Comparison of ENCODE assay signal across 15 cellular contexts in the genomic region with DNA sequence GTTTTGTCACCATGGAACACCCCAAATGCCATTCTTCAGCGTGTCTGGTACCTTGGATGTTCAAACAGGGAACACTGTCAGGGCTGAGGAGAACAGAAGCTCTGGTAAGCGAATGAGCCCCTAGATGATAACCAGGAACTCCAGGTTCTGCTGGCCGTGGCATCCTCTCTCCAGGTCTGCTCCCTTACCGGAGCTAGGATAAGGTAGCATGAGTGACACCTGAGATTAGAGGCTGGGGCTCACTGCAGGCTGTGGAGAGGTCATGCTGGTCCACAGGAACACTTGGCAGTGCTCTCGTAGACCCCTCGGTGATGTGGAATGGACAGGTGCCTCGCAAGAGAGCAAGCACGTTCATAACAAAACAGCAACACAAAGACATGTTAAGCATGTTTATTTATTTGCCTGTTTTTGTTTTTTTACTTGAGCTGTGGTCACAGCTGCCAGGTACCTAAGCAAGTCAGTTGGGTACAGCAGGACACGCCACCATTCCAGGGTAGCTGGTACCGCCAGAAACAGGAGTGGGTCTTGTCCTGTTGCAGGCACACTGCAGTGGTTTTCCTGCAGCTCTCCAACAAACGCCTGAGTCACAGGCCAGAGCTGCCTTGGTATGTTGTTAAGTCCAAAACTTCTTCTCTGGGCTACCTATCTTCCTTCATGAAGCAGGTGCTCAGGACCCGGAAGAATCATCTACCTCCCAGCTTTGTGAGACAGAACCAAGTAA. TPM values are rescaled to one million over a fixed set of nuclear protein-coding genes. Genes with fewer than 3 reads are reported as not detected.
DNase-seq lines count a peak whose midpoint lies in the region; ATAC-seq and TF ChIP-seq lines count a peak whose summit lies in the region.
"Had no signal": no experiment of that assay in that cellular context is flagged by ENCODE, and none has a peak within 500 bp of the region (broad histone marks: within the 10 kb centered on the region; RNA-seq: fewer than 3 reads in every experiment).

No MANE protein-coding gene starts in this region.

- TF ChIP-seq CTCF in type B pancreatic cell (conservative IDR thresholded peaks at IDR 0.05), result no peak

- no peaks in the 10 kb centered on the region for H3K9me3 ChIP-seq in right cardiac atrium (ENCODE audit: control insufficient read depth, low read length)
- H3K9me3 ChIP-seq: heart right ventricle, left lung had no signal

- ATAC-seq in right cardiac atrium, result no peak
- ATAC-seq in memory B cell (ENCODE audit: low read depth), result no peak
- no peak for ATAC-seq in HG02759 (IDR thresholded peaks at IDR 0.05; ENCODE audit: unreplicated experiment)
- ATAC-seq: heart right ventricle, left lung had no signal

- peaks cover 25% of the 10 kb centered on the region for H3K4me1 ChIP-seq in right cardiac atrium (ENCODE audit: control insufficient read depth, insufficient read depth, low read length)

- intact Hi-C loops in cardiac septum (cut with DNase I) (no loop called here), right cardiac atrium (cut with DNase I) (loop anchor here in 2 of 4 donors (10.0 kb wide), 2 partner anchors 279 to 289 kb away; a partner anchor contains a TSS)
- intact Hi-C loops in activated CD4-positive, alpha-beta memory T cell treated with anti-CD3 and anti-CD28 coated beads for 36 hours (cut with micrococcal nuclease), result loop anchor here (10.0 kb wide), 1 partner anchor 1041 kb away; a partner anchor contains a TSS

- no peak overlapping the region for H3K4me3 Mint-ChIP-seq in activated CD4-positive, alpha-beta memory T cell treated with anti-CD3 and anti-CD28 coated beads for 36 hours
- H3K4me3 Mint-ChIP-seq in memory B cell (no peak overlapping the region), type B pancreatic cell (no peak overlapping the region)

- DNase-seq in cardiac septum (ENCODE audit: low spot score), result peak; percentile 12
- no peak for DNase-seq in right cardiac atrium
- DNase-seq in activated CD4-positive, alpha-beta memory T cell treated with anti-CD3 and anti-CD28 coated beads for 36 hours, result no peak
- no peak for DNase-seq in memory B cell (ENCODE audit: low spot score in 2 of 2)
- no peak for DNase-seq in type B pancreatic cell (ENCODE audit: extremely low spot score, unreplicated experiment)
- DNase-seq in Ammon's horn (ENCODE audit: low spot score), result no peak
- no peak for DNase-seq in HT-29 (ENCODE audit: low spot score)
- DNase-seq: activated CD4-positive, alpha-beta T cell treated with anti-CD3 and anti-CD28 coated beads, Interleukin-2, amount 50 U/mL, for 48 hours; heart right ventricle; left lung; NCI-H2081 treated with DMSO at 0.1 percent for 48 hours; stimulated activated CD4-positive, alpha-beta T cell treated with anti-CD3 and anti-CD28 coated beads, Interleukin-1b, Interleukin-23, amount 100 ng/mL, for 48 hours; SW 1271 had no signal

- no peak overlapping the region for H3K27ac ChIP-seq in right cardiac atrium (ENCODE audit: low read length)
- H3K27ac ChIP-seq: left lung, parathyroid adenoma had no signal

- CTCF ChIA-PET in activated CD4-positive, alpha-beta memory T cell treated with anti-CD3 and anti-CD28 coated beads for 36 hours (lab: Charles Lee), result interaction anchor here (0.5 to 0.9 kb wide), 2 partner anchors 39 to 87 kb away, joined by 3 read pairs; no protein-coding TSS in a partner anchor

- 72% methylated on average over 12 of the region's 12 CpGs for WGBS in right cardiac atrium

- no peak overlapping the region for H3K4me3 ChIP-seq in right cardiac atrium (ENCODE audit: low read length)
- H3K4me3 ChIP-seq: heart right ventricle, left lung had no signal

- peaks cover 36% of the 10 kb centered on the region for H3K36me3 Mint-ChIP-seq in activated CD4-positive, alpha-beta memory T cell treated with anti-CD3 and anti-CD28 coated beads for 36 hours
- H3K36me3 Mint-ChIP-seq in memory B cell (peaks cover 14% of the 10 kb centered on the region), type B pancreatic cell (peaks cover 32% of the 10 kb centered on the region)

- POLR2A ChIA-PET in activated CD4-positive, alpha-beta memory T cell treated with anti-CD3 and anti-CD28 coated beads for 36 hours (lab: Charles Lee), result no interaction called here

- H3K4me1 Mint-ChIP-seq in activated CD4-positive, alpha-beta memory T cell treated with anti-CD3 and anti-CD28 coated beads for 36 hours (ENCODE audit: low read depth), result peaks cover 52% of the 10 kb centered on the region
- peaks cover 20% of the 10 kb centered on the region for H3K4me1 Mint-ChIP-seq in memory B cell
- H3K4me1 Mint-ChIP-seq in type B pancreatic cell (ENCODE audit: unreplicated experiment), result peaks cover 24% of the 10 kb centered on the region

- no peaks in the 10 kb centered on the region for H3K27me3 ChIP-seq in right cardiac atrium (ENCODE audit: control insufficient read depth, insufficient read depth)
- H3K27me3 ChIP-seq: heart right ventricle, left lung had no signal

- H3K27ac Mint-ChIP-seq in activated CD4-positive, alpha-beta memory T cell treated with anti-CD3 and anti-CD28 coated beads for 36 hours, result peak overlapping the region; percentile 51
- peak overlapping the region; percentile 14 for H3K27ac Mint-ChIP-seq in memory B cell
- H3K27ac Mint-ChIP-seq in type B pancreatic cell, result peak overlapping the region; percentile 65

- no peaks in the 10 kb centered on the region for H3K9me3 Mint-ChIP-seq in activated CD4-positive, alpha-beta memory T cell treated with anti-CD3 and anti-CD28 coated beads for 36 hours
- H3K9me3 Mint-ChIP-seq in memory B cell (no peaks in the 10 kb centered on the region), type B pancreatic cell (no peaks in the 10 kb centered on the region)

- H3K27me3 Mint-ChIP-seq in activated CD4-positive, alpha-beta memory T cell treated with anti-CD3 and anti-CD28 coated beads for 36 hours, result no peaks in the 10 kb centered on the region
- H3K27me3 Mint-ChIP-seq in memory B cell (no peaks in the 10 kb centered on the region), type B pancreatic cell (no peaks in the 10 kb centered on the region)

RNA-seq across cellular contexts. Expression of a gene that starts 4.6 kb away (rescaled TPM):
- total RNA-seq in cardiac septum (18.1 TPM), right cardiac atrium (10 to 100 TPM; 15.0 to 19.6 (median 15.6) TPM), type B pancreatic cell (ENCODE audit: low replicate concordance) (54.3 and 66.4 TPM in 2 replicates)
- 8.7 TPM for polyA plus RNA-seq in right cardiac atrium
- 10 to 100 TPM; 19.0 to 19.4 TPM for total RNA-seq in activated CD4-positive, alpha-beta memory T cell treated with anti-CD3 and anti-CD28 coated beads for 36 hours
- total RNA-seq in HT-29 (2014; rRNA removed; shearing (Covaris generic)), result 32.9 and 36.4 TPM in 2 replicates

RNA-seq across cellular contexts. Expression of a gene that starts 10.6 kb away (rescaled TPM):
- total RNA-seq in cardiac septum (77.6 TPM), right cardiac atrium (100 to 1,000 TPM in 1 of 4 donors, 10 to 100 TPM in 3; 51.7 to 120 (median 86.9) TPM), type B pancreatic cell (ENCODE audit: low replicate concordance) (139 and 187 TPM in 2 replicates)
- 49.2 TPM for polyA plus RNA-seq in right cardiac atrium
- 100 to 1,000 TPM; 151 to 162 TPM for total RNA-seq in activated CD4-positive, alpha-beta memory T cell treated with anti-CD3 and anti-CD28 coated beads for 36 hours
- total RNA-seq in HT-29 (2014; rRNA removed; shearing (Covaris generic)), result 58.8 and 62.9 TPM in 2 replicates

Comparison
In these comparisons a context has a peak if more than half of its experiments do, and no peak if none do; other contexts are left out.
1. H3K27ac Mint-ChIP-seq: peak in every context shown above with its lines; median percentile 65 in type B pancreatic cell; 51 in activated CD4-positive, alpha-beta memory T cell treated with anti-CD3 and anti-CD28 coated beads for 36 hours; 14 in memory B cell.